5 cellular contexts compared by ENCODE assay signal in genomic region chr12:11111213-11111612, GRCh38. TPM values are rescaled to one million over a fixed set of nuclear protein-coding genes. Genes with fewer than 3 reads are reported as not detected.
"Had no signal": no experiment of that assay in that cellular context is flagged by ENCODE, and none has a peak within 500 bp of the region (broad histone marks: within the 10 kb centered on the region; RNA-seq: fewer than 3 reads in every experiment).

No MANE protein-coding gene starts in this region.

RNA-seq across cellular contexts. Expression of gene TAS2R43, which starts 19.1 kb away (rescaled TPM):
- total RNA-seq: ascending aorta, NCI-H460, PC-3 had no signal
- polyA plus RNA-seq: adipose tissue, SK-N-SH had no signal

RNA-seq across cellular contexts. Expression of gene TAS2R46, which starts 49.1 kb away (rescaled TPM):
- polyA plus RNA-seq: adipose tissue had no signal
